21 cellular contexts compared by ENCODE assay signal in the genomic region with DNA sequence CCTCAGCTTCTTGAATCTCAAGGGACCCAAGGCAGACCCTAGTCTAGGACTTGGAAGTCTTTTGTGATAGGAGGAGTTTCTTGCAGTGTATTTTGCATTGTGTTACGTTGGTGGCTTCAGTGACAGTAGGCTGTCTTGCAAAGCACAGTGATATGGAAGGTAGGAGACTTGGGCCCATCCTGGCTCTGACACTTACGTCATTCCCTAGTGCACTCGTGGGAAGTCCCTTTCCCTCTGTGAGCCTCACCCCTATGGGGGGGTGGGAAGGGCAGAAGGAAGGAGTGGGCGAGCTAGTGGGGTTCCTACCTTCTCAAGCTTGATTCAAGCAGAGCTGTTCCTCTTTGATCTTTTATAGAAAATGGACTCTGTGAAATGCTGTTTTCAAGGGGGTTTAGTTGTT. TPM values are rescaled to one million over a fixed set of nuclear protein-coding genes. Genes with fewer than 3 reads are reported as not detected.
DNase-seq lines count a peak whose midpoint lies in the region; ATAC-seq, FAIRE-seq and TF ChIP-seq lines count a peak whose summit lies in the region.
"Had no signal": no experiment of that assay in that cellular context is flagged by ENCODE, and none has a peak within 500 bp of the region (broad histone marks: within the 10 kb centered on the region; RNA-seq: fewer than 3 reads in every experiment).

No MANE protein-coding gene starts in this region.

- no peak for TF ChIP-seq RAD21 in GM12878 (IDR thresholded peaks at IDR 0.05; ENCODE audit: insufficient read depth, low read depth, low read length)

- 1% methylated on average over 4 of the region's 4 CpGs for WGBS in GM12878 (ENCODE audit: insufficient coverage, insufficient replicate concordance, low lambda C conversion rate, missing lambda C conversion rate)

- H3K9ac ChIP-seq in GM12878 (ENCODE audit: control insufficient read depth, insufficient read depth, low read length) = no peak overlapping the region

- peaks cover 8% of the 10 kb centered on the region for H3K4me1 Mint-ChIP-seq in T-helper 1 cell treated with Interleukin-12 subunit alpha and Interleukin-12 subunit beta and Interleukin-4 antibody, amounts not matched to agents 30 μg/mL and 1 μg/mL, for 36 hours (ENCODE audit: low read depth)
- peaks cover 4% of the 10 kb centered on the region for H3K4me1 Mint-ChIP-seq in activated naive CD4-positive, alpha-beta T cell treated with anti-CD3 and anti-CD28 coated beads, Interleukin-2, amount 10 ng/mL, durations not matched to agents 7 days and 5 days
- H3K4me1 Mint-ChIP-seq in stimulated activated naive CD8-positive, alpha-beta T cell treated with anti-CD3 and anti-CD28 coated beads, Interleukin-15, amount 100 ng/mL, for 72 hours = peaks cover 27% of the 10 kb centered on the region

- H3K27me3 ChIP-seq in GM12878 (replicated peaks in 1 of 2; ENCODE audit: control insufficient read depth in 2 of 2, insufficient read depth in 2 of 2, low read length in 1 of 2) = no peaks in the 10 kb centered on the region; a peak in 1 of 4 replicates

- H3K36me3 Mint-ChIP-seq in T-helper 1 cell treated with Interleukin-12 subunit alpha and Interleukin-12 subunit beta and Interleukin-4 antibody, amounts not matched to agents 30 μg/mL and 1 μg/mL, for 36 hours (ENCODE audit: low read depth) = no peaks in the 10 kb centered on the region
- no peaks in the 10 kb centered on the region for H3K36me3 Mint-ChIP-seq in activated naive CD4-positive, alpha-beta T cell treated with anti-CD3 and anti-CD28 coated beads, Interleukin-2, amount 10 ng/mL, durations not matched to agents 7 days and 5 days
- H3K36me3 Mint-ChIP-seq: CD4-positive, alpha-beta memory T cell had no signal

- intact Hi-C loops in GM12878 (cut with micrococcal nuclease; ENCODE audit: unreplicated experiment) = no loop called here

- H3K36me3 ChIP-seq in GM12878 (ENCODE audit: control insufficient read depth in 2 of 2, insufficient read depth in 2 of 2, low read length in 1 of 2) = no peaks in the 10 kb centered on the region
- H3K36me3 ChIP-seq: BE2C had no signal

- peaks cover 7% of the 10 kb centered on the region for H3K9me3 Mint-ChIP-seq in T-helper 1 cell treated with Interleukin-12 subunit alpha and Interleukin-12 subunit beta and Interleukin-4 antibody, amounts not matched to agents 30 μg/mL and 1 μg/mL, for 36 hours
- no peaks in the 10 kb centered on the region for H3K9me3 Mint-ChIP-seq in activated naive CD4-positive, alpha-beta T cell treated with anti-CD3 and anti-CD28 coated beads, Interleukin-2, amount 10 ng/mL, durations not matched to agents 7 days and 5 days
- peaks cover 0 to 7% of the 10 kb centered on the region in 2 donors for H3K9me3 Mint-ChIP-seq in stimulated activated naive CD8-positive, alpha-beta T cell treated with anti-CD3 and anti-CD28 coated beads, Interleukin-15, amount 100 ng/mL, for 72 hours

- no peak; a peak in 1 of 4 replicates for TF ChIP-seq EP300 in GM12878 (IDR thresholded peaks at IDR 0.05; ENCODE audit: borderline replicate concordance in 1 of 2, control insufficient read depth in 1 of 2, low read depth in 2 of 2, low read length in 2 of 2)

- SMC1A ChIA-PET in GM12878 (lab: Charles Lee; ENCODE audit: uncharacterized antibody, unreplicated experiment) = interaction anchor here (0.9 to 2.5 kb wide), 6 partner anchors 14 to 345 kb away, joined by 3 to 9 read pairs (median 4); a partner anchor contains a TSS

- BruUV-seq in GM12878 (replicated peaks; lab: Mats Ljungman, UMichigan) = no TSS peak

- H2AFZ ChIP-seq in GM12878 (ENCODE audit: control insufficient read depth, low read depth, low read length) = no peak overlapping the region

- DNase-seq in T-helper 1 cell = no peak
- no peak for DNase-seq in activated naive CD4-positive, alpha-beta T cell treated with anti-CD3 and anti-CD28 coated beads, Interleukin-2, amount 10 ng/mL, durations not matched to agents 7 days and 5 days
- no peak for DNase-seq in activated naive CD4-positive, alpha-beta T cell (lab: John Stamatoyannopoulos, UW)
- no peak for DNase-seq in GM12878 (ENCODE audit: low read depth, low spot score)
- no peak for DNase-seq in stimulated activated naive CD8-positive, alpha-beta T cell treated with anti-CD3 and anti-CD28 coated beads, Interleukin-15, amount 100 ng/mL, for 72 hours
- DNase-seq: BE2C; CD4-positive, alpha-beta memory T cell; H7; KBM-7; MV-4-11; NCI-H1417 treated with DMSO at 0.1 percent for 48 hours; NCI-H1930; NCI-H446; NCI-H69; Right ventricle myocardium superior had no signal

- H3K4me1 ChIP-seq in GM12878 (ENCODE audit: control insufficient read depth, insufficient read depth, low read length) = no peaks in the 10 kb centered on the region
- H3K4me1 ChIP-seq: BE2C had no signal

- H3K9me3 ChIP-seq in GM12878 (replicated peaks; ENCODE audit: control insufficient read depth, insufficient read depth, low read length) = no peaks in the 10 kb centered on the region
- H3K9me3 ChIP-seq: BE2C had no signal

- in situ Hi-C loops in GM12878 (cut with MboI) = no loop called here

- POLR2A ChIA-PET in GM12878 (lab: Charles Lee) = interaction anchor here (0.9 kb wide), 1 partner anchor 14 kb away, joined by 3 read pairs; no protein-coding TSS in a partner anchor

- H3K4me2 ChIP-seq in GM12878 (ENCODE audit: control insufficient read depth, insufficient read depth) = no peak overlapping the region

- H4K20me1 ChIP-seq in GM12878 (ENCODE audit: control insufficient read depth, insufficient read depth) = no peaks in the 10 kb centered on the region

- CTCF ChIA-PET in activated naive CD4-positive, alpha-beta T cell treated with anti-CD3 and anti-CD28 coated beads, Interleukin-2, amount 10 ng/mL, durations not matched to agents 7 days and 5 days (lab: Charles Lee) = interaction anchor here (1.0 to 6.2 kb wide), 4 partner anchors 14 to 348 kb away, joined by 3 to 43 read pairs (median 14); a partner anchor contains a TSS
- CTCF ChIA-PET in GM12878 (lab: Yijun Ruan, JAX) = interaction anchor here (0.9 to 14.0 kb wide), 4 partner anchors 12 to 248 kb away, joined by 4 to 135 read pairs (median 25); a partner anchor contains a TSS

- no peak for TF ChIP-seq POLR2A in GM12878 (IDR thresholded peaks at IDR 0.05; ENCODE audit: low read depth, low read length)

- no peak overlapping the region for H3K27ac ChIP-seq in GM12878 (ENCODE audit: control insufficient read depth, insufficient read depth)
- H3K27ac ChIP-seq: 22Rv1, HL-60 had no signal

- H3K79me2 ChIP-seq in GM12878 (ENCODE audit: control insufficient read depth, insufficient read depth, low read length) = no peaks in the 10 kb centered on the region

- H3K27ac Mint-ChIP-seq in T-helper 1 cell treated with Interleukin-12 subunit alpha and Interleukin-12 subunit beta and Interleukin-4 antibody, amounts not matched to agents 30 μg/mL and 1 μg/mL, for 36 hours = peak overlapping the region; percentile 36
- peak overlapping the region; percentile 33 for H3K27ac Mint-ChIP-seq in activated naive CD4-positive, alpha-beta T cell treated with anti-CD3 and anti-CD28 coated beads, Interleukin-2, amount 10 ng/mL, durations not matched to agents 7 days and 5 days
- H3K27ac Mint-ChIP-seq in stimulated activated naive CD8-positive, alpha-beta T cell treated with anti-CD3 and anti-CD28 coated beads, Interleukin-15, amount 100 ng/mL, for 72 hours = no peak overlapping the region
- H3K27ac Mint-ChIP-seq: CD4-positive, alpha-beta memory T cell had no signal

- ATAC-seq in GM12878 (peak; percentile 64), GM21723 (IDR thresholded peaks at IDR 0.05; ENCODE audit: unreplicated experiment) (no peak), HG03097 (IDR thresholded peaks at IDR 0.05; ENCODE audit: low FRiP score, unreplicated experiment) (no peak)
- ATAC-seq in stimulated activated naive CD8-positive, alpha-beta T cell treated with anti-CD3 and anti-CD28 coated beads, Interleukin-15, amount 100 ng/mL, for 72 hours = peak; percentile 42

- FAIRE-seq in GM12878 (lab: Jason Lieb, UNC) = no peak
- FAIRE-seq: RCC 7860 had no signal

- H3K27me3 Mint-ChIP-seq in T-helper 1 cell treated with Interleukin-12 subunit alpha and Interleukin-12 subunit beta and Interleukin-4 antibody, amounts not matched to agents 30 μg/mL and 1 μg/mL, for 36 hours (ENCODE audit: low read depth) = peaks cover 19% of the 10 kb centered on the region
- peaks cover 41% of the 10 kb centered on the region for H3K27me3 Mint-ChIP-seq in activated naive CD4-positive, alpha-beta T cell treated with anti-CD3 and anti-CD28 coated beads, Interleukin-2, amount 10 ng/mL, durations not matched to agents 7 days and 5 days
- H3K27me3 Mint-ChIP-seq in stimulated activated naive CD8-positive, alpha-beta T cell treated with anti-CD3 and anti-CD28 coated beads, Interleukin-15, amount 100 ng/mL, for 72 hours = no peaks in the 10 kb centered on the region

- RAD21 ChIA-PET in GM12878 (lab: Charles Lee; ENCODE audit: unreplicated experiment) = interaction anchor here (1.2 to 1.5 kb wide), 4 partner anchors 14 to 348 kb away, joined by 3 to 9 read pairs (median 6); no protein-coding TSS in a partner anchor

- H3K4me3 Mint-ChIP-seq in T-helper 1 cell treated with Interleukin-12 subunit alpha and Interleukin-12 subunit beta and Interleukin-4 antibody, amounts not matched to agents 30 μg/mL and 1 μg/mL, for 36 hours = no peak overlapping the region
- H3K4me3 Mint-ChIP-seq in activated naive CD4-positive, alpha-beta T cell treated with anti-CD3 and anti-CD28 coated beads, Interleukin-2, amount 10 ng/mL, durations not matched to agents 7 days and 5 days = no peak overlapping the region
- H3K4me3 Mint-ChIP-seq in stimulated activated naive CD8-positive, alpha-beta T cell treated with anti-CD3 and anti-CD28 coated beads, Interleukin-15, amount 100 ng/mL, for 72 hours = no peak overlapping the region
- H3K4me3 Mint-ChIP-seq: CD4-positive, alpha-beta memory T cell had no signal

- TF ChIP-seq CTCF in GM12878 (IDR thresholded peaks at IDR 0.05 in 2 of 3, conservative IDR thresholded peaks at IDR 0.05 in 1 of 3; ENCODE audit: control insufficient read depth in 2 of 3, extremely low read depth in 1 of 3, insufficient read depth in 1 of 3, low read depth in 3 of 3, low read length in 3 of 3) = no peak

- no peak overlapping the region for H3K4me3 ChIP-seq in GM12878

RNA-seq across cellular contexts. Expression of a gene that starts 9.2 kb away (rescaled TPM):
- not detected in 2 replicates for total RNA-seq in GM12878 (2013; cell fraction: nucleolus; rRNA removed)
- total RNA-seq in GM12878 (2014; rRNA removed) (not detected in 2 replicates), GM12878 (2014; rRNA removed; fragmentation: Illumina TruSeq; extraction: Trizol) (not detected in 2 replicates), GM12878 (2021) (not detected in 2 replicates)
- polyA plus RNA-seq in GM12878 (2011; ENCODE audit: low read depth) = not detected
- polyA plus RNA-seq in GM12878 (2011; rRNA removed) (not detected in 2 replicates), GM12878 (2014; fragmentation: Illumina TruSeq; extraction: Trizol) (not detected in 2 replicates), GM12878 (2014; fragmentation: Nextera tagmentation; extraction: Ambion mirVana) (not detected), GM12878 (2014; rRNA removed) (not detected in 2 replicates), GM12878 (2016; fragmentation: Nextera tagmentation; extraction: Ambion mirVana) (not detected)
- not detected in 2 replicates for polyA plus RNA-seq in GM12878 (2011; cell fraction: cytosol; rRNA removed)
- polyA plus RNA-seq in GM12878 (2011; cell fraction: nucleus; rRNA removed) = not detected in 2 replicates
- polyA plus RNA-seq in GM12878 (2012) = not detected in 2 replicates
- polyA minus RNA-seq in GM12878 (2011; rRNA and poly(A)+ RNA removed) = not detected in 2 replicates
- polyA minus RNA-seq in GM12878 (2011; cell fraction: cytosol; rRNA and poly(A)+ RNA removed) = not detected in 2 replicates
- polyA minus RNA-seq in GM12878 (2011; cell fraction: nucleus; rRNA and poly(A)+ RNA removed) = not detected in 2 replicates
- total RNA-seq: CD4-positive, alpha-beta memory T cell; H7; Right ventricle myocardium superior had no signal
- polyA plus RNA-seq: CD4-positive, alpha-beta memory T cell had no signal

RNA-seq across cellular contexts. Expression of a gene that starts 15.2 kb away (rescaled TPM):
- not detected in 2 replicates for total RNA-seq in GM12878 (2013; cell fraction: nucleolus; rRNA removed)
- not detected in 2 replicates for total RNA-seq in GM12878 (2014; rRNA removed)
- total RNA-seq in GM12878 (2014; rRNA removed; fragmentation: Illumina TruSeq; extraction: Trizol) = not detected in 2 replicates
- total RNA-seq in GM12878 (2021) = not detected in 2 replicates
- polyA plus RNA-seq in GM12878 (2011; ENCODE audit: low read depth) = not detected
- not detected in 2 replicates for polyA plus RNA-seq in GM12878 (2011; rRNA removed)
- not detected in 2 replicates for polyA plus RNA-seq in GM12878 (2011; cell fraction: cytosol; rRNA removed)
- not detected in 2 replicates for polyA plus RNA-seq in GM12878 (2011; cell fraction: nucleus; rRNA removed)
- polyA plus RNA-seq in GM12878 (2012) = not detected in 2 replicates
- not detected in 2 replicates for polyA plus RNA-seq in GM12878 (2014; fragmentation: Illumina TruSeq; extraction: Trizol)
- not detected for polyA plus RNA-seq in GM12878 (2014; fragmentation: Nextera tagmentation; extraction: Ambion mirVana)
- polyA plus RNA-seq in GM12878 (2014; rRNA removed) = not detected in 2 replicates
- polyA plus RNA-seq in GM12878 (2016; fragmentation: Nextera tagmentation; extraction: Ambion mirVana) = not detected
- polyA minus RNA-seq in GM12878 (2011; rRNA and poly(A)+ RNA removed) = not detected in 2 replicates
- polyA minus RNA-seq in GM12878 (2011; cell fraction: cytosol; rRNA and poly(A)+ RNA removed) = not detected in 2 replicates
- polyA minus RNA-seq in GM12878 (2011; cell fraction: nucleus; rRNA and poly(A)+ RNA removed) = not detected in 2 replicates
- total RNA-seq: CD4-positive, alpha-beta memory T cell; H7; Right ventricle myocardium superior had no signal

RNA-seq across cellular contexts. Expression of a gene that starts 55.8 kb away (rescaled TPM):
- total RNA-seq in GM12878 (2013; cell fraction: nucleolus; rRNA removed) = 111 and 114 TPM in 2 replicates
- total RNA-seq in GM12878 (2014; rRNA removed) = 24.9 and 25.5 TPM in 2 replicates
- total RNA-seq in GM12878 (2014; rRNA removed; fragmentation: Illumina TruSeq; extraction: Trizol) = 16.8 and 20.3 TPM in 2 replicates
- 27.1 and 32.1 TPM in 2 replicates for total RNA-seq in GM12878 (2021)
- polyA plus RNA-seq in GM12878 (2011; ENCODE audit: low read depth) = 24.3 TPM
- 79.5 and 83.7 TPM in 2 replicates for polyA plus RNA-seq in GM12878 (2011; rRNA removed)
- polyA plus RNA-seq in GM12878 (2011; cell fraction: cytosol; rRNA removed) = 41.9 and 55.1 TPM in 2 replicates
- polyA plus RNA-seq in GM12878 (2011; cell fraction: nucleus; rRNA removed) = 33.1 and 33.6 TPM in 2 replicates
- polyA plus RNA-seq in GM12878 (2012) = 22.2 and 26.9 TPM in 2 replicates
- 34.1 and 36.2 TPM in 2 replicates for polyA plus RNA-seq in GM12878 (2014; fragmentation: Illumina TruSeq; extraction: Trizol)
- polyA plus RNA-seq in GM12878 (2014; fragmentation: Nextera tagmentation; extraction: Ambion mirVana) = 1 to 10 TPM; 3.5 to 6.1 TPM
- polyA plus RNA-seq in GM12878 (2014; rRNA removed) = 22.5 and 24.0 TPM in 2 replicates
- 10 to 100 TPM in 1 of 2 experiments, 1 to 10 TPM in 1; 7.4 to 14.3 TPM for polyA plus RNA-seq in GM12878 (2016; fragmentation: Nextera tagmentation; extraction: Ambion mirVana)
- 65.8 and 85.6 TPM in 2 replicates for polyA minus RNA-seq in GM12878 (2011; rRNA and poly(A)+ RNA removed)
- 19.4 and 26.9 TPM in 2 replicates for polyA minus RNA-seq in GM12878 (2011; cell fraction: cytosol; rRNA and poly(A)+ RNA removed)
- polyA minus RNA-seq in GM12878 (2011; cell fraction: nucleus; rRNA and poly(A)+ RNA removed) = 18.9 and 27.6 TPM in 2 replicates

Comparison
In these comparisons a context has a peak if more than half of its experiments do, and no peak if none do; other contexts are left out.
1. H3K27ac Mint-ChIP-seq: peak in T-helper 1 cell treated with Interleukin-12 subunit alpha and Interleukin-12 subunit beta and Interleukin-4 antibody, amounts not matched to agents 30 μg/mL and 1 μg/mL, for 36 hours (single experiment) and activated naive CD4-positive, alpha-beta T cell treated with anti-CD3 and anti-CD28 coated beads, Interleukin-2, amount 10 ng/mL, durations not matched to agents 7 days and 5 days (single experiment); none in stimulated activated naive CD8-positive, alpha-beta T cell treated with anti-CD3 and anti-CD28 coated beads, Interleukin-15, amount 100 ng/mL, for 72 hours (0 of 2).
2. ATAC-seq: peak in GM12878 (single experiment) and stimulated activated naive CD8-positive, alpha-beta T cell treated with anti-CD3 and anti-CD28 coated beads, Interleukin-15, amount 100 ng/mL, for 72 hours (single experiment); none in GM21723 (single experiment) and HG03097 (single experiment).